ENCODE assay signal across 15 cellular contexts in genomic region chr12:50626026-50626425, GRCh38.
DNase-seq lines count a peak whose midpoint lies in the region; FAIRE-seq and TF ChIP-seq lines count a peak whose summit lies in the region.
"Had no signal": no experiment of that assay in that cellular context is flagged by ENCODE, and none has a peak within 500 bp of the region (broad histone marks: within the 10 kb centered on the region; RNA-seq: fewer than 3 reads in every experiment).

No MANE protein-coding gene starts in this region.

- H3K27me3 ChIP-seq in Peyer's patch = no peaks in the 10 kb centered on the region
- no peaks in the 10 kb centered on the region for H3K27me3 ChIP-seq in endothelial cell of umbilical vein (ENCODE audit: control insufficient read depth in 2 of 2, insufficient read depth in 2 of 2, low read length in 2 of 2)
- no peaks in the 10 kb centered on the region for H3K27me3 ChIP-seq in MG63

- intact Hi-C loops in endothelial cell of umbilical vein (cut with micrococcal nuclease) = no loop called here

- POLR2A ChIA-PET in endothelial cell of umbilical vein (lab: Charles Lee) = no interaction called here

- H3K9me3 Mint-ChIP-seq in HFFc6 = no peaks in the 10 kb centered on the region
- H3K9me3 Mint-ChIP-seq: activated CD4-positive, alpha-beta memory T cell treated with anti-CD3 and anti-CD28 coated beads, Interleukin-2, amount 10 ng/mL, durations not matched to agents 7 days and 5 days; stimulated activated memory B cell treated with anti-CD40 and anti-IgM and Interleukin-4, amounts not matched to agents 10 μg/mL and 1 μg/mL and 100 μg/mL, for 72 hours had no signal

- H3K9me3 ChIP-seq in Peyer's patch (no peaks in the 10 kb centered on the region), endothelial cell of umbilical vein (replicated peaks; ENCODE audit: control insufficient read depth, insufficient read depth, low read length) (no peaks in the 10 kb centered on the region), MG63 (no peaks in the 10 kb centered on the region)

- peaks cover 1% of the 10 kb centered on the region; the same call in 1 of the 2 replicates for H3K27me3 Mint-ChIP-seq in HFFc6 (ENCODE audit: insufficient read depth)
- H3K27me3 Mint-ChIP-seq: activated CD4-positive, alpha-beta memory T cell treated with anti-CD3 and anti-CD28 coated beads, Interleukin-2, amount 10 ng/mL, durations not matched to agents 7 days and 5 days; stimulated activated memory B cell treated with anti-CD40 and anti-IgM and Interleukin-4, amounts not matched to agents 10 μg/mL and 1 μg/mL and 100 μg/mL, for 72 hours had no signal

- no peaks in the 10 kb centered on the region for H4K20me1 ChIP-seq in endothelial cell of umbilical vein (replicated peaks; ENCODE audit: control insufficient read depth, extremely low read depth, insufficient read depth, low read length)

- no peak for TF ChIP-seq CTCF in HFFc6 (IDR thresholded peaks at IDR 0.05)
- TF ChIP-seq CTCF in Peyer's patch (IDR thresholded peaks at IDR 0.05) = no peak
- no peak for TF ChIP-seq CTCF in endothelial cell of umbilical vein (IDR thresholded peaks at IDR 0.05; ENCODE audit: extremely low read depth in 1 of 2, insufficient read depth in 1 of 2, low read depth in 1 of 2, low read length in 2 of 2)

- peak overlapping the region; percentile 33 for H3K4me2 ChIP-seq in endothelial cell of umbilical vein (ENCODE audit: insufficient read depth, low read length)

- H3K4me1 Mint-ChIP-seq in HFFc6 (ENCODE audit: low read depth) = peaks cover 50% of the 10 kb centered on the region

- TF ChIP-seq POLR2A in Peyer's patch (IDR thresholded peaks at IDR 0.05) (no peak), endothelial cell of umbilical vein (IDR thresholded peaks at IDR 0.05; ENCODE audit: low read depth, low read length) (no peak)

- H3K36me3 ChIP-seq in Peyer's patch = peaks cover 0 to 4% (median 0%) of the 10 kb centered on the region in 3 donors
- no peaks in the 10 kb centered on the region for H3K36me3 ChIP-seq in endothelial cell of umbilical vein (ENCODE audit: control insufficient read depth in 2 of 2, extremely low read depth in 1 of 2, insufficient read depth in 2 of 2, low read length in 2 of 2)
- H3K36me3 ChIP-seq in MG63 = peaks cover 4% of the 10 kb centered on the region; the same call in 1 of the 2 replicates

- H3K27ac ChIP-seq in Peyer's patch (peak overlapping the region in 3 of 4 donors; percentile 4 to 62 (median 31)), endothelial cell of umbilical vein (ENCODE audit: insufficient read depth, low read depth, low read length) (no peak overlapping the region)
- H3K27ac ChIP-seq: coronary artery had no signal

- no peak overlapping the region for H2AFZ ChIP-seq in endothelial cell of umbilical vein (ENCODE audit: low read depth, low read length)

- H3K4me3 ChIP-seq in Peyer's patch = no peak overlapping the region
- no peak overlapping the region for H3K4me3 ChIP-seq in endothelial cell of umbilical vein (replicated peaks in 1 of 3; ENCODE audit: insufficient read depth in 1 of 3, low read depth in 1 of 3, low read length in 3 of 3)
- H3K4me3 ChIP-seq in MG63 = no peak overlapping the region
- H3K4me3 ChIP-seq: coronary artery had no signal

- peaks cover 3 to 40% (median 12%) of the 10 kb centered on the region in 4 donors for H3K4me1 ChIP-seq in Peyer's patch
- H3K4me1 ChIP-seq in endothelial cell of umbilical vein (ENCODE audit: control insufficient read depth, extremely low read depth, insufficient read depth, low read length) = peaks cover 31% of the 10 kb centered on the region

- no peak overlapping the region for H3K9ac ChIP-seq in endothelial cell of umbilical vein (replicated peaks; ENCODE audit: extremely low read depth, insufficient read depth, low read length)

- H3K27ac Mint-ChIP-seq in HFFc6 = peak overlapping the region; percentile 50

- H3K9me1 ChIP-seq in endothelial cell of umbilical vein (replicated peaks; ENCODE audit: control insufficient read depth, extremely low read depth, insufficient read depth, low read length) = no peaks in the 10 kb centered on the region

- FAIRE-seq in endothelial cell of umbilical vein (lab: Jason Lieb, UNC) = no peak

- CTCF ChIA-PET in endothelial cell of umbilical vein (lab: Charles Lee) = interaction anchor here (4.7 kb wide), 1 partner anchor 13 kb away, joined by 27 read pairs; no protein-coding TSS in a partner anchor

- peaks cover 10% of the 10 kb centered on the region for H3K79me2 ChIP-seq in endothelial cell of umbilical vein (ENCODE audit: control insufficient read depth, insufficient read depth, low read length)

- dilution Hi-C loops in endothelial cell of umbilical vein (cut with MboI; ENCODE audit: extremely low pct_ligation_motif_present, low sequenced_read_pairs) = no loop called here

- BruUV-seq in endothelial cell of umbilical vein (replicated peaks; lab: Mats Ljungman, UMichigan) = no TSS peak

- H3K36me3 Mint-ChIP-seq in HFFc6 (ENCODE audit: low read depth) = peaks cover 28% of the 10 kb centered on the region

- peak overlapping the region; percentile 69 for H3K4me3 Mint-ChIP-seq in HFFc6
- H3K4me3 Mint-ChIP-seq: activated CD4-positive, alpha-beta memory T cell treated with anti-CD3 and anti-CD28 coated beads, Interleukin-2, amount 10 ng/mL, durations not matched to agents 7 days and 5 days; stimulated activated memory B cell treated with anti-CD40 and anti-IgM and Interleukin-4, amounts not matched to agents 10 μg/mL and 1 μg/mL and 100 μg/mL, for 72 hours had no signal

- DNase-seq in AML-193 (lab: John Stamatoyannopoulos, UW) (peak; percentile 58 to 69), HFFc6 (no peak), Peyer's patch (no peak), endothelial cell of umbilical vein (ENCODE audit: low read depth, low spot score) (no peak), HUDEP-2 (lab: John Stamatoyannopoulos, UW; ENCODE audit: unreplicated experiment in 76 of 76) (no peak), nucleus accumbens (lab: John Stamatoyannopoulos, UW) (no peak), GM03348 (ENCODE audit: low spot score) (no peak), MG63 (no peak)
- DNase-seq: activated CD4-positive, alpha-beta memory T cell treated with anti-CD3 and anti-CD28 coated beads, Interleukin-2, amount 10 ng/mL, durations not matched to agents 7 days and 5 days; KG1; NK-92 treated with Interleukin-12 subunit alpha and Interleukin-12 subunit beta, amount 100 ng/mL, for 24 hours; stimulated activated CD4-positive, alpha-beta T cell treated with anti-CD3 and anti-CD28 coated beads, Interleukin-4, amount 100 ng/mL, for 1 hour; T-helper 2 cell had no signal

TF ChIP-seq in endothelial cell of umbilical vein, 7 proteins besides CTCF, POLR2A, EP300 and RAD21:
- no peak for TF ChIP-seq JUN (IDR thresholded peaks at IDR 0.05; ENCODE audit: borderline replicate concordance, insufficient read depth, insufficient read length, low read depth)
- TF ChIP-seq MAX (IDR thresholded peaks at IDR 0.05; ENCODE audit: insufficient read depth, insufficient read length) = no peak
- no peak for TF ChIP-seq GATA2 (IDR thresholded peaks at IDR 0.05; ENCODE audit: insufficient read depth, insufficient read length, low read depth, low read length)
- no peak for TF ChIP-seq POLR2AphosphoS5 (IDR thresholded peaks at IDR 0.05; ENCODE audit: insufficient read depth, low read depth, low read length)
- no peak for TF ChIP-seq EZH2 (IDR thresholded peaks at IDR 0.05; ENCODE audit: borderline replicate concordance, low read depth, low read length, severe bottlenecking)
TF ChIP-seq in endothelial cell of umbilical vein: peak in this region for 0.

Comparison
In these comparisons a context has a peak if more than half of its experiments do, and no peak if none do; other contexts are left out.
1. DNase-seq: peak in AML-193 (2 of 2); none in HFFc6 (single experiment), Peyer's patch (0 of 3), endothelial cell of umbilical vein (single experiment), HUDEP-2 (0 of 76), nucleus accumbens (0 of 56), GM03348 (single experiment) and MG63 (single experiment).